ENCODE assay signal across 2 cellular contexts in genomic region chr2:219461061-219461514, GRCh38.
TF ChIP-seq lines count a peak whose summit lies in the region.

No MANE protein-coding gene starts in this region.

TF ChIP-seq in IMR-90, 13 proteins besides CTCF, POLR2A, EP300 and RAD21:
- TF ChIP-seq, protein P1, sequence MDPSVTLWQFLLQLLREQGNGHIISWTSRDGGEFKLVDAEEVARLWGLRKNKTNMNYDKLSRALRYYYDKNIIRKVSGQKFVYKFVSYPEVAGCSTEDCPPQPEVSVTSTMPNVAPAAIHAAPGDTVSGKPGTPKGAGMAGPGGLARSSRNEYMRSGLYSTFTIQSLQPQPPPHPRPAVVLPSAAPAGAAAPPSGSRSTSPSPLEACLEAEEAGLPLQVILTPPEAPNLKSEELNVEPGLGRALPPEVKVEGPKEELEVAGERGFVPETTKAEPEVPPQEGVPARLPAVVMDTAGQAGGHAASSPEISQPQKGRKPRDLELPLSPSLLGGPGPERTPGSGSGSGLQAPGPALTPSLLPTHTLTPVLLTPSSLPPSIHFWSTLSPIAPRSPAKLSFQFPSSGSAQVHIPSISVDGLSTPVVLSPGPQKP (IDR thresholded peaks at IDR 0.05; ENCODE audit: borderline replicate concordance, low read depth, low read length) = no peak
- TF ChIP-seq USF2 (IDR thresholded peaks at IDR 0.05; ENCODE audit: low read depth, low read length) (no peak), CEBPB (IDR thresholded peaks at IDR 0.05; ENCODE audit: low read depth, low read length) (no peak), MXI1 (IDR thresholded peaks at IDR 0.05; ENCODE audit: borderline replicate concordance, low read depth, low read length) (no peak), CHD1 (IDR thresholded peaks at IDR 0.05; ENCODE audit: low read depth, low read length) (no peak), RFX5 (IDR thresholded peaks at IDR 0.05; ENCODE audit: low read depth, low read length) (no peak), RCOR1 (IDR thresholded peaks at IDR 0.05; ENCODE audit: insufficient replicate concordance, low read length) (no peak), NFE2L2 (IDR thresholded peaks at IDR 0.05; ENCODE audit: low read depth, low read length) (no peak), MAZ (IDR thresholded peaks at IDR 0.05; ENCODE audit: borderline replicate concordance, low read depth, low read length) (no peak), MAFK (IDR thresholded peaks at IDR 0.05; ENCODE audit: low read depth, low read length) (no peak), BHLHE40 (IDR thresholded peaks at IDR 0.05; ENCODE audit: low read depth, low read length) (no peak), FOS (IDR thresholded peaks at IDR 0.05; ENCODE audit: low read depth, low read length) (no peak)

TF ChIP-seq in K562, 482 proteins besides CTCF, POLR2A, EP300 and RAD21:
- TF ChIP-seq GMEB1 (CRISPR knock-in tag; IDR thresholded peaks at IDR 0.05) (no peak), MTF1 (CRISPR knock-in tag; IDR thresholded peaks at IDR 0.05; ENCODE audit: borderline replicate concordance) (no peak), EGR1 (conservative IDR thresholded peaks at IDR 0.05) (no peak), MTA3 (IDR thresholded peaks at IDR 0.05; ENCODE audit: borderline replicate concordance) (no peak), NFATC3 (IDR thresholded peaks at IDR 0.05) (no peak), ZNF212 (CRISPR knock-in tag; IDR thresholded peaks at IDR 0.05) (no peak), HDAC2 (IDR thresholded peaks at IDR 0.05) (no peak), NFXL1 (CRISPR knock-in tag; IDR thresholded peaks at IDR 0.05) (no peak), ZNF224 (CRISPR knock-in tag; IDR thresholded peaks at IDR 0.05) (no peak), PTRF (tag; IDR thresholded peaks at IDR 0.05) (no peak), ESRRB (CRISPR knock-in tag; IDR thresholded peaks at IDR 0.05; ENCODE audit: borderline replicate concordance) (no peak), VEZF1 (CRISPR knock-in tag; IDR thresholded peaks at IDR 0.05) (peak; percentile 37; the same call in 1 of the 2 replicates), SMARCB1 (IDR thresholded peaks at IDR 0.05; ENCODE audit: insufficient read length, low read depth) (no peak)
- TF ChIP-seq, protein P2, sequence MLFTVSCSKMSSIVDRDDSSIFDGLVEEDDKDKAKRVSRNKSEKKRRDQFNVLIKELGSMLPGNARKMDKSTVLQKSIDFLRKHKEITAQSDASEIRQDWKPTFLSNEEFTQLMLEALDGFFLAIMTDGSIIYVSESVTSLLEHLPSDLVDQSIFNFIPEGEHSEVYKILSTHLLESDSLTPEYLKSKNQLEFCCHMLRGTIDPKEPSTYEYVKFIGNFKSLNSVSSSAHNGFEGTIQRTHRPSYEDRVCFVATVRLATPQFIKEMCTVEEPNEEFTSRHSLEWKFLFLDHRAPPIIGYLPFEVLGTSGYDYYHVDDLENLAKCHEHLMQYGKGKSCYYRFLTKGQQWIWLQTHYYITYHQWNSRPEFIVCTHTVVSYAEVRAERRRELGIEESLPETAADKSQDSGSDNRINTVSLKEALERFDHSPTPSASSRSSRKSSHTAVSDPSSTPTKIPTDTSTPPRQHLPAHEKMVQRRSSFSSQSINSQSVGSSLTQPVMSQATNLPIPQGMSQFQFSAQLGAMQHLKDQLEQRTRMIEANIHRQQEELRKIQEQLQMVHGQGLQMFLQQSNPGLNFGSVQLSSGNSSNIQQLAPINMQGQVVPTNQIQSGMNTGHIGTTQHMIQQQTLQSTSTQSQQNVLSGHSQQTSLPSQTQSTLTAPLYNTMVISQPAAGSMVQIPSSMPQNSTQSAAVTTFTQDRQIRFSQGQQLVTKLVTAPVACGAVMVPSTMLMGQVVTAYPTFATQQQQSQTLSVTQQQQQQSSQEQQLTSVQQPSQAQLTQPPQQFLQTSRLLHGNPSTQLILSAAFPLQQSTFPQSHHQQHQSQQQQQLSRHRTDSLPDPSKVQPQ (CRISPR knock-in tag; IDR thresholded peaks at IDR 0.05; ENCODE audit: borderline replicate concordance) = no peak
- TF ChIP-seq, protein P3, sequence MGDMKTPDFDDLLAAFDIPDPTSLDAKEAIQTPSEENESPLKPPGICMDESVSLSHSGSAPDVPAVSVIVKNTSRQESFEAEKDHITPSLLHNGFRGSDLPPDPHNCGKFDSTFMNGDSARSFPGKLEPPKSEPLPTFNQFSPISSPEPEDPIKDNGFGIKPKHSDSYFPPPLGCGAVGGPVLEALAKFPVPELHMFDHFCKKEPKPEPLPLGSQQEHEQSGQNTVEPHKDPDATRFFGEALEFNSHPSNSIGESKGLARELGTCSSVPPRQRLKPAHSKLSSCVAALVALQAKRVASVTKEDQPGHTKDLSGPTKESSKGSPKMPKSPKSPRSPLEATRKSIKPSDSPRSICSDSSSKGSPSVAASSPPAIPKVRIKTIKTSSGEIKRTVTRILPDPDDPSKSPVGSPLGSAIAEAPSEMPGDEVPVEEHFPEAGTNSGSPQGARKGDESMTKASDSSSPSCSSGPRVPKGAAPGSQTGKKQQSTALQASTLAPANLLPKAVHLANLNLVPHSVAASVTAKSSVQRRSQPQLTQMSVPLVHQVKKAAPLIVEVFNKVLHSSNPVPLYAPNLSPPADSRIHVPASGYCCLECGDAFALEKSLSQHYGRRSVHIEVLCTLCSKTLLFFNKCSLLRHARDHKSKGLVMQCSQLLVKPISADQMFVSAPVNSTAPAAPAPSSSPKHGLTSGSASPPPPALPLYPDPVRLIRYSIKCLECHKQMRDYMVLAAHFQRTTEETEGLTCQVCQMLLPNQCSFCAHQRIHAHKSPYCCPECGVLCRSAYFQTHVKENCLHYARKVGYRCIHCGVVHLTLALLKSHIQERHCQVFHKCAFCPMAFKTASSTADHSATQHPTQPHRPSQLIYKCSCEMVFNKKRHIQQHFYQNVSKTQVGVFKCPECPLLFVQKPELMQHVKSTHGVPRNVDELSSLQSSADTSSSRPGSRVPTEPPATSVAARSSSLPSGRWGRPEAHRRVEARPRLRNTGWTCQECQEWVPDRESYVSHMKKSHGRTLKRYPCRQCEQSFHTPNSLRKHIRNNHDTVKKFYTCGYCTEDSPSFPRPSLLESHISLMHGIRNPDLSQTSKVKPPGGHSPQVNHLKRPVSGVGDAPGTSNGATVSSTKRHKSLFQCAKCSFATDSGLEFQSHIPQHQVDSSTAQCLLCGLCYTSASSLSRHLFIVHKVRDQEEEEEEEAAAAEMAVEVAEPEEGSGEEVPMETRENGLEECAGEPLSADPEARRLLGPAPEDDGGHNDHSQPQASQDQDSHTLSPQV (IDR thresholded peaks at IDR 0.05) = 0 out of 2 replicates have a peak, but pooled peaks have one; percentile 25
